ENCODE assay signal across 8 cellular contexts in the genomic region with DNA sequence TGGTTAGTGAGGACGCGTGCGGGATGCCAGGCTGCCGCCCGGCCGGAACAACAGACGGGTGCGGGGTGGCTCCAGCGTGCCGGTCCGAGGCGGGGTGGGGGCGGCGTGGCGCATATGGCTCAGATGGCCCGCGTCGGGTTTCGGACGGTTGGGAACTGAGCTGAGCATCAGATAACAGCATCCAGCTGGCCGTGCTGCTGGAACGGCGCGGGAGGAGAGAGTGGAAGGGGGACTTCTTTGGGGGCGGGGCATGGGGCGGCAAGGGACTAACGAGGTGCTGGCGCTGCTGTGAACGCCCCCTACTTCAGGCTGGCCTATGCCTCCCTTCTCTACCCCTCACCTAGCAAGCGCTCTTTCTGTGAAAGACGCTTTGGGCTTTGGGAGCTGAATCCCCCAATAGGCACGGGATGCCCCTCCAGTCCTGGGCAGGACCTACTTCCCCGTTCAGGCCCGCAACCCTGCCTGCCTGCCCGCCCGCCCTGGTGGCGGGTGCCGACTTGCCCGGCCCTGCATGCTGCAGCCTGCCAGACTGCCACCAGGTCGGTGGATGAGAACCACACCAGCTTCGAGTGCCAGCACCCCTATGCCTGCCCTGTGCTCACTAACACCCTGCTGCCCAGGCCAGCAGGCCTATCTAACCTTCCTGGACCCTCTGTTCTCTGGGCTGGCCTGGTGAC. TPM values are rescaled to one million over a fixed set of nuclear protein-coding genes. Genes with fewer than 3 reads are reported as not detected.
DNase-seq lines count a peak whose midpoint lies in the region; ATAC-seq, FAIRE-seq and TF ChIP-seq lines count a peak whose summit lies in the region.

No MANE protein-coding gene starts in this region.

- H3K4me1 ChIP-seq in Panc1 (ENCODE audit: control insufficient read depth, insufficient read depth, low read length) (no peaks in the 10 kb centered on the region), right cardiac atrium (ENCODE audit: control insufficient read depth, insufficient read depth, low read length) (peaks cover 33% of the 10 kb centered on the region), skeletal muscle satellite cell (ENCODE audit: control insufficient read depth, insufficient read depth, low read length) (peaks cover 31% of the 10 kb centered on the region)

- TF ChIP-seq CTCF in Panc1 (IDR thresholded peaks at IDR 0.05) = no peak

- DNase-seq in GM12891 (ENCODE audit: insufficient read length, low spot score) = no peak
- no peak for DNase-seq in Panc1 (ENCODE audit: low read depth, low spot score)
- DNase-seq in activated naive CD8-positive, alpha-beta T cell treated with anti-CD3 and anti-CD28 coated beads, Interleukin-2, amount 50 U/mL, for 24 hours = peak; percentile 53
- DNase-seq in right cardiac atrium = peak in 2 of 3 donors; percentile 65 to 72
- no peak for DNase-seq in GM19240 (ENCODE audit: insufficient read length, low spot score)
- DNase-seq in NCI-H1930 (lab: John Stamatoyannopoulos, UW) = no peak

- FAIRE-seq in GM12891 (lab: Jason Lieb, UNC) = peak; percentile 82

- in situ Hi-C loops in Panc1 (cut with HindIII; ENCODE audit: low pct_unique_long_range_greater_than_20kb, low sequenced_read_pairs) = no loop called here

- H3K4me3 ChIP-seq in Panc1 (ENCODE audit: low read depth in 2 of 2, low read length in 2 of 2) = peak overlapping the region; percentile 80
- peak overlapping the region; percentile 49 for H3K4me3 ChIP-seq in right cardiac atrium (ENCODE audit: low read length)
- H3K4me3 ChIP-seq in skeletal muscle satellite cell (ENCODE audit: low read length) = peak overlapping the region; percentile 87

- H3K27ac ChIP-seq in Panc1 (ENCODE audit: low read length) (no peak overlapping the region), right cardiac atrium (ENCODE audit: low read length) (peak overlapping the region; percentile 79)

- H3K4me1 Mint-ChIP-seq in activated naive CD8-positive, alpha-beta T cell treated with anti-CD3 and anti-CD28 coated beads, Interleukin-2, amount 50 U/mL, for 24 hours = peaks cover 52% of the 10 kb centered on the region

- intact Hi-C loops in Panc1 (cut with micrococcal nuclease; ENCODE audit: unreplicated experiment) = loop anchor here (5.0 kb wide), 1 partner anchor 104 kb away; no protein-coding TSS in a partner anchor
- intact Hi-C loops in right cardiac atrium (cut with DNase I) = loop anchor here in 3 of 4 donors (2.0 to 10.0 kb wide), 5 partner anchors 34 to 101 kb away; partner anchors contain the start of gene MST1R (in 2 of the 3)

- H3K27me3 ChIP-seq in Panc1 (ENCODE audit: control insufficient read depth, insufficient read depth, low read length) (no peaks in the 10 kb centered on the region), right cardiac atrium (ENCODE audit: control insufficient read depth, insufficient read depth) (no peaks in the 10 kb centered on the region), skeletal muscle satellite cell (ENCODE audit: control insufficient read depth, insufficient read depth, low read length) (no peaks in the 10 kb centered on the region)

- 3% methylated on average over 41 of the region's 41 CpGs for WGBS in right cardiac atrium

- CTCF ChIA-PET in Panc1 (lab: Charles Lee) = interaction anchor here (0.5 to 2.7 kb wide), 10 partner anchors 13 to 243 kb away, joined by 3 to 19 read pairs (median 5); partner anchors contain the start of gene MON1A

- H3K9ac ChIP-seq in skeletal muscle satellite cell (ENCODE audit: low read depth, low read length) = peak overlapping the region; percentile 80

- H3K9me3 Mint-ChIP-seq in activated naive CD8-positive, alpha-beta T cell treated with anti-CD3 and anti-CD28 coated beads, Interleukin-2, amount 50 U/mL, for 24 hours = no peaks in the 10 kb centered on the region

- ATAC-seq in HG02943 (IDR thresholded peaks at IDR 0.05; ENCODE audit: low read depth, unreplicated experiment) (peak; percentile 6), Panc1 (peak; percentile 39), right cardiac atrium (peak; percentile 1 to 2)
- peak; percentile 8 for ATAC-seq in activated naive CD8-positive, alpha-beta T cell treated with anti-CD3 and anti-CD28 coated beads, Interleukin-2, amount 50 U/mL, for 24 hours

- peak overlapping the region; percentile 88 for H3K4me3 Mint-ChIP-seq in activated naive CD8-positive, alpha-beta T cell treated with anti-CD3 and anti-CD28 coated beads, Interleukin-2, amount 50 U/mL, for 24 hours

- H3K4me2 ChIP-seq in skeletal muscle satellite cell (ENCODE audit: low read length) = peak overlapping the region; percentile 98

- no TSS peak for BruUV-seq in Panc1 (replicated peaks; lab: Mats Ljungman, UMichigan)

- H3K27ac Mint-ChIP-seq in activated naive CD8-positive, alpha-beta T cell treated with anti-CD3 and anti-CD28 coated beads, Interleukin-2, amount 50 U/mL, for 24 hours = no peak overlapping the region

- H3K27me3 Mint-ChIP-seq in activated naive CD8-positive, alpha-beta T cell treated with anti-CD3 and anti-CD28 coated beads, Interleukin-2, amount 50 U/mL, for 24 hours = peaks cover 12% of the 10 kb centered on the region

- H3K9me3 ChIP-seq in Panc1 (ENCODE audit: control insufficient read depth, insufficient read depth, low read depth, low read length) = no peaks in the 10 kb centered on the region
- H3K9me3 ChIP-seq in right cardiac atrium (ENCODE audit: control insufficient read depth, low read length) = no peaks in the 10 kb centered on the region
- no peaks in the 10 kb centered on the region for H3K9me3 ChIP-seq in skeletal muscle satellite cell (replicated peaks; ENCODE audit: low read length)

- TF ChIP-seq POLR2A in GM12891 (IDR thresholded peaks at IDR 0.05; ENCODE audit: low read depth, low read length) = no peak

- POLR2A ChIA-PET in Panc1 (lab: Charles Lee) = no interaction called here

- H3K36me3 Mint-ChIP-seq in activated naive CD8-positive, alpha-beta T cell treated with anti-CD3 and anti-CD28 coated beads, Interleukin-2, amount 50 U/mL, for 24 hours (ENCODE audit: low read depth) = no peaks in the 10 kb centered on the region

- H3K36me3 ChIP-seq in Panc1 (ENCODE audit: control insufficient read depth, insufficient read depth, low read length) (no peaks in the 10 kb centered on the region), skeletal muscle satellite cell (ENCODE audit: insufficient read depth, low read length) (no peaks in the 10 kb centered on the region)

TF ChIP-seq in GM12891, 5 proteins besides CTCF, POLR2A, EP300 and RAD21:
- TF ChIP-seq POLR2AphosphoS5 (IDR thresholded peaks at IDR 0.05; ENCODE audit: low read depth, low read length) (no peak; the same call in 1 of the 2 replicates), POU2F2 (IDR thresholded peaks at IDR 0.05; ENCODE audit: low read depth, low read length) (no peak), SPI1 (IDR thresholded peaks at IDR 0.05; ENCODE audit: low read depth, low read length) (no peak), PAX5 (IDR thresholded peaks at IDR 0.05; ENCODE audit: insufficient read depth, low read length, severe bottlenecking) (no peak), TAF1 (IDR thresholded peaks at IDR 0.05; ENCODE audit: low read depth, low read length) (no peak)
TF ChIP-seq in GM12891: peak in this region for 0.

RNA-seq across cellular contexts. Expression of gene INKA1, which starts 0.5 kb away (rescaled TPM):
- polyA plus RNA-seq in GM12891 (2012; ENCODE audit: low read depth, missing spikeins) = 1.5 TPM
- total RNA-seq in Panc1 (2021; ENCODE audit: unreplicated experiment) = 2.2 TPM
- 2.8 TPM for polyA plus RNA-seq in Panc1 (2012; ENCODE audit: insufficient read length)
- total RNA-seq in right cardiac atrium = 1 to 10 TPM; 2.2 to 6.4 (median 4.6) TPM
- 3.9 TPM for polyA plus RNA-seq in right cardiac atrium
- total RNA-seq in skeletal muscle satellite cell (2012; rRNA removed) = 4.3 and 5.7 TPM in 2 replicates

RNA-seq across cellular contexts. Expression of gene CDHR4, which starts 3.9 kb away (rescaled TPM):
- polyA plus RNA-seq in GM12891 (2012; ENCODE audit: low read depth, missing spikeins) = not detected
- total RNA-seq in Panc1 (2021; ENCODE audit: unreplicated experiment) (not detected), right cardiac atrium (under 1 TPM in 1 of 4 donors, not detected in 3; 0.29 TPM)
- 0.24 TPM for polyA plus RNA-seq in Panc1 (2012; ENCODE audit: insufficient read length)
- polyA plus RNA-seq in right cardiac atrium = 0.07 TPM
- total RNA-seq in skeletal muscle satellite cell (2012; rRNA removed) = 0.22 TPM in 1 of 2 replicates, not detected in the other

RNA-seq across cellular contexts. Expression of gene UBA7, which starts 10.2 kb away (rescaled TPM):
- polyA plus RNA-seq in GM12891 (2012; ENCODE audit: low read depth, missing spikeins) = 80.4 TPM
- total RNA-seq in Panc1 (2021; ENCODE audit: unreplicated experiment) (12.5 TPM), right cardiac atrium (10 to 100 TPM; 25.5 to 40.5 (median 38.2) TPM)
- 6.9 TPM for polyA plus RNA-seq in Panc1 (2012; ENCODE audit: insufficient read length)
- polyA plus RNA-seq in right cardiac atrium = 25.1 TPM
- 15.0 and 17.7 TPM in 2 replicates for total RNA-seq in skeletal muscle satellite cell (2012; rRNA removed)

RNA-seq across cellular contexts. Expression of gene IP6K1, which starts 17.3 kb away (rescaled TPM):
- polyA plus RNA-seq in GM12891 (2012; ENCODE audit: low read depth, missing spikeins) = 8.2 TPM
- total RNA-seq in Panc1 (2021; ENCODE audit: unreplicated experiment) (39.8 TPM), right cardiac atrium (10 to 100 TPM; 18.4 to 24.0 (median 21.7) TPM)
- polyA plus RNA-seq in Panc1 (2012; ENCODE audit: insufficient read length) = 38.4 TPM
- polyA plus RNA-seq in right cardiac atrium = 14.6 TPM
- total RNA-seq in skeletal muscle satellite cell (2012; rRNA removed) = 27.3 and 29.4 TPM in 2 replicates

RNA-seq across cellular contexts. Expression of gene TRAIP, which starts 52.8 kb away (rescaled TPM):
- polyA plus RNA-seq in GM12891 (2012; ENCODE audit: low read depth, missing spikeins) = 10.2 TPM
- total RNA-seq in Panc1 (2021; ENCODE audit: unreplicated experiment) (18.5 TPM), right cardiac atrium (1 to 10 TPM in 3 of 4 donors, under 1 TPM in 1; 0.68 to 1.5 (median 1.3) TPM)
- polyA plus RNA-seq in Panc1 (2012; ENCODE audit: insufficient read length) = 8.2 TPM
- 0.81 TPM for polyA plus RNA-seq in right cardiac atrium
- total RNA-seq in skeletal muscle satellite cell (2012; rRNA removed) = 4.1 and 5.2 TPM in 2 replicates

Comparison
In these comparisons a context has a peak if more than half of its experiments do, and no peak if none do; other contexts are left out.
1. DNase-seq: peak in activated naive CD8-positive, alpha-beta T cell treated with anti-CD3 and anti-CD28 coated beads, Interleukin-2, amount 50 U/mL, for 24 hours (single experiment) and right cardiac atrium (2 of 3); none in GM12891 (single experiment), Panc1 (single experiment), GM19240 (single experiment) and NCI-H1930 (0 of 2).
2. Peak in every context shown above with its lines, with median percentiles within 50 percentile points of each other: ATAC-seq and H3K4me3 ChIP-seq.